In genomic region chr1:68340951-68341350, GRCh38 we compare ENCODE assay signal across 6 cellular contexts.
"Had no signal": no experiment of that assay in that cellular context is flagged by ENCODE, and none has a peak within 500 bp of the region (broad histone marks: within the 10 kb centered on the region; RNA-seq: fewer than 3 reads in every experiment).

No MANE protein-coding gene starts in this region.

- DNase-seq: IMR-90, KBM-7 had no signal

- ATAC-seq: HepG2, K562 had no signal

- FAIRE-seq: HepG2, HTR-8/SVneo, K562 had no signal

- H3K4me3 ChIP-seq: K562 had no signal

- H3K27ac ChIP-seq: HL-60 had no signal
